Comparison of ENCODE assay signal across 28 cellular contexts in the genomic region with DNA sequence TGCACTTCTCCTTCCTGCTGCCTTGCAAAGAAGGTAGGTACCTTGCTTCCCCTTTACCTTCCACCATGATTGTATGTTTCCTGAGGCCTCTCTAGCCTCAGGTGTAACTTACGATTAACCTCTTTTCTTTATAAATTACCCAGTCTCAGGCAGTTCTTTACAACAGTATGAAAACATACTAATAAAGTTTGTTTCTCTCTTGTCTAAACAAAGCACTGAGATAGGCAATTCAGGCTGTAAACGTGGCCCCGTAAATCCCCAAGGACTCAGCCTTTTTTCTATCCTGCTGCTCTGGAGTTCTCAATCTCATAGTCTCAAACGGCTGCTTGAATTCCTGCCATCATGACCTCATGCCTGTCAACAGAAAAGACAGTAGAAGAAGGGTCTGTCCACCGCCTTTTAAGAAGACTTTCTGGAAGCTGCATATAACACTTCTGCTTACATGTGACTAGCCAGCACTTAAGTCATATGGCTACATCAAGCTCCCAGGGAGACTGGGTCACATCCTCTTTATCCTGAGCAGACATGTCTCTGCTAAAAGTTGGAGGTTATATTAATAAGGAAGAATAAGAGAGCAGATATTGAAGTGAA.
"Had no signal": no experiment of that assay in that cellular context is flagged by ENCODE, and none has a peak within 500 bp of the region (broad histone marks: within the 10 kb centered on the region; RNA-seq: fewer than 3 reads in every experiment).

No MANE protein-coding gene starts in this region.

- ATAC-seq: activated T-cell treated with anti-CD3 and anti-CD28 coated beads, Interleukin-2, amount 50 U/mL, for 4 hours; activated T-helper 17 cell treated with anti-CD3 and anti-CD28 coated beads, Interleukin-2, amount 50 U/mL, for 72 hours; left lung; naive thymus-derived CD4-positive, alpha-beta T cell; stimulated activated naive CD8-positive, alpha-beta T cell treated with anti-CD3 and anti-CD28 coated beads, Interleukin-15, Interleukin-2, amounts not matched to agents 100 U/mL and 50 U/mL, for 24 hours; T-helper 17 cell had no signal

- H3K27ac ChIP-seq: brain microvascular endothelial cell, left lung, neural progenitor cell, parathyroid adenoma, testis, transverse colon had no signal

- H3K9me3 ChIP-seq: testis, transverse colon had no signal

- H3K4me1 ChIP-seq: left lung, parathyroid adenoma, testis had no signal

- H2AFZ ChIP-seq: neural progenitor cell, parathyroid adenoma had no signal

- H3K4me3 ChIP-seq: left lung, neural progenitor cell, testis, transverse colon had no signal

- H3K79me2 ChIP-seq: parathyroid adenoma had no signal

- H3K9ac ChIP-seq: neural progenitor cell, parathyroid adenoma had no signal

- H3K27me3 ChIP-seq: brain microvascular endothelial cell, left lung, neural progenitor cell, testis, transverse colon had no signal

- H3K4me2 ChIP-seq: neural progenitor cell had no signal

- DNase-seq: activated CD4-positive, alpha-beta memory T cell treated with anti-CD3 and anti-CD28 coated beads for 36 hours; activated CD4-positive, alpha-beta T cell treated with anti-CD3 and anti-CD28 coated beads, Interleukin-2, amount 10 ng/mL, durations not matched to agents 24 days and 14 days; activated CD4-positive, CD25-positive, alpha-beta regulatory T cell treated with anti-CD3 and anti-CD28 coated beads, Interleukin-2, amount 50 U/mL, for 72 hours; activated gamma-delta T cell treated with Interleukin-2 at 50 U/mL for 16 hours; activated naive CD4-positive, alpha-beta T cell treated with anti-CD3 and anti-CD28 coated beads, Interleukin-2, amount 50 U/mL, for 16 hours; activated T-cell treated with anti-CD3 and anti-CD28 coated beads, Interleukin-2, amount 50 U/mL, for 4 hours; amniotic stem cell; brain microvascular endothelial cell; caudate nucleus; foreskin fibroblast; head of caudate nucleus; hypothalamus; kidney glomerular epithelial cell; left lung; midbrain; naive thymus-derived CD4-positive, alpha-beta T cell; occipital lobe; right cardiac atrium; stimulated activated CD4-positive, alpha-beta T cell treated with anti-CD3 and anti-CD28 coated beads, Interleukin-12 subunit alpha, Interleukin-12 subunit beta, amount 100 ng/mL, for 4 hours; stimulated activated CD4-positive, alpha-beta T cell treated with anti-CD3 and anti-CD28 coated beads, Interleukin-4, amount 100 ng/mL, for 1 hour; stimulated activated naive CD8-positive, alpha-beta T cell treated with anti-CD3 and anti-CD28 coated beads, Interleukin-15, Interleukin-2, amounts not matched to agents 100 U/mL and 50 U/mL, for 24 hours; T-helper 17 cell; T1000; testis; transverse colon had no signal

- H3K36me3 ChIP-seq: brain microvascular endothelial cell, left lung, neural progenitor cell, transverse colon had no signal
